Comparison of ENCODE assay signal across 8 cellular contexts in genomic region chr17:48678141-48678971, GRCh38. TPM values are rescaled to one million over a fixed set of nuclear protein-coding genes. Genes with fewer than 3 reads are reported as not detected.
DNase-seq lines count a peak whose midpoint lies in the region; ATAC-seq and TF ChIP-seq lines count a peak whose summit lies in the region.

No MANE protein-coding gene starts in this region.

- no peak overlapping the region for H3K9ac ChIP-seq in HCT116 (ENCODE audit: low read length)

- CTCF ChIA-PET in HCT116 (lab: Charles Lee) = interaction anchor here (0.7 to 12.8 kb wide), 45 partner anchors 10 to 437 kb away, joined by 3 to 221 read pairs (median 5); partner anchors contain the start of genes ATP5MC1, HOXB13, HOXB9 and PRAC2

- H3K36me3 Mint-ChIP-seq in CD4-positive, CD25-positive, alpha-beta regulatory T cell = no peaks in the 10 kb centered on the region

- intact Hi-C loops in HCT116 (cut with micrococcal nuclease) = loop anchor here (1.0 to 2.0 kb wide), 2 partner anchors 113 to 200 kb away; no protein-coding TSS in a partner anchor
- intact Hi-C loops in left colon (cut with DNase I, micrococcal nuclease) = loop anchor here (5.0 to 10.0 kb wide), 3 partner anchors 114 to 346 kb away; no protein-coding TSS in a partner anchor

- peaks cover 6% of the 10 kb centered on the region for H3K4me1 ChIP-seq in CD4-positive, CD25-positive, alpha-beta regulatory T cell (ENCODE audit: control insufficient read depth, insufficient read depth, low read length, poor library complexity, severe bottlenecking)
- peaks cover 0 to 13% of the 10 kb centered on the region in 2 experiments; a peak in 2 of 4 replicates for H3K4me1 ChIP-seq in HCT116 (ENCODE audit: control insufficient read depth in 1 of 2, insufficient read depth in 2 of 2, low read length in 2 of 2)

- H3K27ac Mint-ChIP-seq in CD4-positive, CD25-positive, alpha-beta regulatory T cell = peak overlapping the region in 1 of 3 donors; percentile 28

- H3K27ac ChIP-seq in CD4-positive, CD25-positive, alpha-beta regulatory T cell (ENCODE audit: insufficient read depth, low read length, poor library complexity, severe bottlenecking) = no peak overlapping the region
- peak overlapping the region; percentile 12; the same call in 1 of the 2 replicates for H3K27ac ChIP-seq in HCT116 (ENCODE audit: low read depth, low read length)

- no peak for TF ChIP-seq POLR2A in HCT116 (IDR thresholded peaks at IDR 0.05; ENCODE audit: borderline replicate concordance, extremely low read depth, insufficient read depth, insufficient read length)

- peak overlapping the region; percentile 33 for H2AFZ ChIP-seq in HCT116 (ENCODE audit: low read depth, low read length, poor library complexity, severe bottlenecking)

- no peaks in the 10 kb centered on the region for H3K79me2 ChIP-seq in HCT116 (ENCODE audit: insufficient read depth, low read length)

- DNase-seq in CD4-positive, CD25-positive, alpha-beta regulatory T cell = peak; percentile 54 to 64 (median 63)
- peak; percentile 28 for DNase-seq in HCT116 (ENCODE audit: low read depth, low spot score)
- peak; percentile 74 for DNase-seq in NCI-H2196 treated with DMSO at 0.1 percent for 48 hours (lab: John Stamatoyannopoulos, UW; ENCODE audit: unreplicated experiment)
- DNase-seq in activated CD4-positive, alpha-beta T cell treated with anti-CD3 and anti-CD28 coated beads for 24 hours (ENCODE audit: low read depth in 2 of 2) = peak; percentile 61 to 67
- DNase-seq in cerebellar cortex (ENCODE audit: low spot score) = peak; percentile 59
- peak; percentile 58 to 81 for DNase-seq in left colon
- peak; percentile 71 for DNase-seq in stimulated activated CD4-positive, alpha-beta T cell treated with anti-CD3 and anti-CD28 coated beads, Interleukin-4, amount 100 ng/mL, for 24 hours

- no peaks in the 10 kb centered on the region for H3K9me2 ChIP-seq in HCT116 (ENCODE audit: insufficient read depth)

- H3K4me2 ChIP-seq in HCT116 (ENCODE audit: low read length) = peak overlapping the region; percentile 63

- H3K4me3 Mint-ChIP-seq in CD4-positive, CD25-positive, alpha-beta regulatory T cell = no peak overlapping the region

- POLR2A ChIA-PET in HCT116 (lab: Charles Lee) = interaction anchor here (0.9 to 2.0 kb wide), 6 partner anchors 15 to 207 kb away, joined by 3 to 8 read pairs (median 4); partner anchors contain the start of gene HOXB9

- peak; percentile 67 to 82 for ATAC-seq in CD4-positive, CD25-positive, alpha-beta regulatory T cell (ENCODE audit: low read depth in 2 of 2)
- ATAC-seq in HCT116 (peak; percentile 97), left colon (peak; percentile 89), HG03095 (IDR thresholded peaks at IDR 0.05; ENCODE audit: unreplicated experiment) (no peak)

- H4K20me1 ChIP-seq in HCT116 (ENCODE audit: insufficient read depth) = no peaks in the 10 kb centered on the region

- RAD21 ChIA-PET in HCT116 (lab: Charles Lee; ENCODE audit: low non-redundant PET in 1 of 2, low total read pairs in 2 of 2, uncharacterized antibody in 2 of 2, unreplicated experiment in 2 of 2) = interaction anchor here (0.6 to 3.3 kb wide), 11 partner anchors 46 to 354 kb away, joined by 3 to 29 read pairs (median 5); no protein-coding TSS in a partner anchor

- H3K9me3 Mint-ChIP-seq in CD4-positive, CD25-positive, alpha-beta regulatory T cell = no peaks in the 10 kb centered on the region

- TF ChIP-seq RAD21 in HCT116 (IDR thresholded peaks at IDR 0.05; ENCODE audit: low read depth) = peak; percentile 98

- H3K36me3 ChIP-seq in CD4-positive, CD25-positive, alpha-beta regulatory T cell (ENCODE audit: control insufficient read depth, insufficient read depth, low read length) = no peaks in the 10 kb centered on the region
- no peaks in the 10 kb centered on the region for H3K36me3 ChIP-seq in HCT116 (ENCODE audit: control insufficient read depth in 1 of 2, insufficient read depth in 2 of 2, low read length in 2 of 2)

- H3K9me3 ChIP-seq in CD4-positive, CD25-positive, alpha-beta regulatory T cell (ENCODE audit: control insufficient read depth in 2 of 2, low read length in 2 of 2) = no peaks in the 10 kb centered on the region
- no peaks in the 10 kb centered on the region for H3K9me3 ChIP-seq in HCT116 (ENCODE audit: control insufficient read depth in 1 of 2, insufficient read depth in 1 of 2, low read depth in 1 of 2, low read length in 2 of 2)

- H3K27me3 Mint-ChIP-seq in CD4-positive, CD25-positive, alpha-beta regulatory T cell = peaks cover 53% of the 10 kb centered on the region

- H3K4me3 ChIP-seq in CD4-positive, CD25-positive, alpha-beta regulatory T cell (ENCODE audit: low read depth, low read length) = no peak overlapping the region
- H3K4me3 ChIP-seq in HCT116 (replicated peaks in 1 of 2; ENCODE audit: low read depth in 1 of 2, low read length in 2 of 2) = peak overlapping the region; percentile 12 to 26; a peak in 2 of 4 replicates

- TF ChIP-seq CTCF in HCT116 (IDR thresholded peaks at IDR 0.05 in 2 of 3, conservative IDR thresholded peaks at IDR 0.05 in 1 of 3; ENCODE audit: borderline replicate concordance in 1 of 3, insufficient read depth in 1 of 3, low read depth in 2 of 3, low read length in 2 of 3) = peak; percentile 99 to 100 (median 99)

- peaks cover 0 to 2% (median 0%) of the 10 kb centered on the region in 4 donors for H3K4me1 Mint-ChIP-seq in CD4-positive, CD25-positive, alpha-beta regulatory T cell

- H3K27me3 ChIP-seq in CD4-positive, CD25-positive, alpha-beta regulatory T cell (ENCODE audit: control insufficient read depth, insufficient read depth, low read length) = peaks cover 29% of the 10 kb centered on the region
- H3K27me3 ChIP-seq in HCT116 (ENCODE audit: insufficient read depth, low read length) = no peaks in the 10 kb centered on the region

- BruUV-seq in HCT116 (replicated peaks; lab: Mats Ljungman, UMichigan) = no TSS peak

TF ChIP-seq in HCT116, 20 proteins besides CTCF, POLR2A, EP300 and RAD21 (continues in another document):
- TF ChIP-seq POLR2AphosphoS5 (IDR thresholded peaks at IDR 0.05; ENCODE audit: low read depth, low read length) (no peak), EZH2 (IDR thresholded peaks at IDR 0.05) (no peak), MAX (IDR thresholded peaks at IDR 0.05) (no peak), JUND (IDR thresholded peaks at IDR 0.05) (no peak), EGR1 (IDR thresholded peaks at IDR 0.05; ENCODE audit: low read depth) (no peak), ZBTB33 (IDR thresholded peaks at IDR 0.05; ENCODE audit: extremely low read depth, insufficient replicate concordance, low read length) (no peak), SRF (IDR thresholded peaks at IDR 0.05; ENCODE audit: low read depth) (no peak), TCF7L2 (IDR thresholded peaks at IDR 0.05; ENCODE audit: borderline replicate concordance, extremely low read depth, insufficient read depth, insufficient read length) (no peak), ZFX (IDR thresholded peaks at IDR 0.05) (no peak; the same call in 1 of the 2 replicates), ZNF274 (IDR thresholded peaks at IDR 0.05; ENCODE audit: low read depth, low read length) (no peak), ATF3 (IDR thresholded peaks at IDR 0.05) (no peak), FOSL1 (IDR thresholded peaks at IDR 0.05; ENCODE audit: low read depth) (no peak), SIN3A (IDR thresholded peaks at IDR 0.05; ENCODE audit: low read depth) (no peak), ELF1 (IDR thresholded peaks at IDR 0.05; ENCODE audit: borderline replicate concordance, low read depth) (no peak)

RNA-seq across cellular contexts. Expression of gene PRAC1, which starts 44.0 kb away (rescaled TPM):
- total RNA-seq in CD4-positive, CD25-positive, alpha-beta regulatory T cell = not detected
- polyA plus RNA-seq in CD4-positive, CD25-positive, alpha-beta regulatory T cell = not detected
- total RNA-seq in HCT116 (2021; ENCODE audit: unreplicated experiment) = not detected
- not detected in 2 replicates for polyA plus RNA-seq in HCT116 (2012)
- total RNA-seq in left colon = 100 to 1,000 TPM; 200 to 261 TPM

RNA-seq across cellular contexts. Expression of gene PRAC2, which starts 44.6 kb away (rescaled TPM):
- not detected for total RNA-seq in CD4-positive, CD25-positive, alpha-beta regulatory T cell
- not detected for polyA plus RNA-seq in CD4-positive, CD25-positive, alpha-beta regulatory T cell
- total RNA-seq in HCT116 (2021; ENCODE audit: unreplicated experiment) = not detected
- 0.36 TPM in 1 of 2 replicates, not detected in the other for polyA plus RNA-seq in HCT116 (2012)
- total RNA-seq in left colon = 10 to 100 TPM; 10.1 to 11.7 TPM

RNA-seq across cellular contexts. Expression of gene HOXB13, which starts 50.2 kb away (rescaled TPM):
- not detected for total RNA-seq in CD4-positive, CD25-positive, alpha-beta regulatory T cell
- polyA plus RNA-seq in CD4-positive, CD25-positive, alpha-beta regulatory T cell = not detected
- total RNA-seq in HCT116 (2021; ENCODE audit: unreplicated experiment) (7.8 TPM), left colon (10 to 100 TPM; 39.4 to 88.0 TPM)
- polyA plus RNA-seq in HCT116 (2012) = 3.7 and 5.4 TPM in 2 replicates

RNA-seq across cellular contexts. Expression of gene HOXB9, which starts 52.2 kb away (rescaled TPM):
- 0.25 TPM for total RNA-seq in CD4-positive, CD25-positive, alpha-beta regulatory T cell
- polyA plus RNA-seq in CD4-positive, CD25-positive, alpha-beta regulatory T cell = not detected
- total RNA-seq in HCT116 (2021; ENCODE audit: unreplicated experiment) (40.1 TPM), left colon (10 to 100 TPM; 35.9 to 59.2 TPM)
- polyA plus RNA-seq in HCT116 (2012) = 30.3 and 41.0 TPM in 2 replicates

Comparison
In these comparisons a context has a peak if more than half of its experiments do, and no peak if none do; other contexts are left out.
1. RNA of gene PRAC1, which starts 44.0 kb away (total RNA-seq): 200 to 261 TPM in left colon; not detected in HCT116 (single experiment) and not detected in CD4-positive, CD25-positive, alpha-beta regulatory T cell (single experiment); every median in the first group is over 100 times any median in the second.
2. RNA of gene PRAC2, which starts 44.6 kb away (total RNA-seq): 10.1 to 11.7 TPM in left colon; not detected in CD4-positive, CD25-positive, alpha-beta regulatory T cell (single experiment) and not detected in HCT116 (single experiment); every median in the first group is over 10 times any median in the second.
3. Peak in every context shown above with its lines, with median percentiles within 50 percentile points of each other: DNase-seq.